1 cellular context compared by ENCODE assay signal in the genomic region with DNA sequence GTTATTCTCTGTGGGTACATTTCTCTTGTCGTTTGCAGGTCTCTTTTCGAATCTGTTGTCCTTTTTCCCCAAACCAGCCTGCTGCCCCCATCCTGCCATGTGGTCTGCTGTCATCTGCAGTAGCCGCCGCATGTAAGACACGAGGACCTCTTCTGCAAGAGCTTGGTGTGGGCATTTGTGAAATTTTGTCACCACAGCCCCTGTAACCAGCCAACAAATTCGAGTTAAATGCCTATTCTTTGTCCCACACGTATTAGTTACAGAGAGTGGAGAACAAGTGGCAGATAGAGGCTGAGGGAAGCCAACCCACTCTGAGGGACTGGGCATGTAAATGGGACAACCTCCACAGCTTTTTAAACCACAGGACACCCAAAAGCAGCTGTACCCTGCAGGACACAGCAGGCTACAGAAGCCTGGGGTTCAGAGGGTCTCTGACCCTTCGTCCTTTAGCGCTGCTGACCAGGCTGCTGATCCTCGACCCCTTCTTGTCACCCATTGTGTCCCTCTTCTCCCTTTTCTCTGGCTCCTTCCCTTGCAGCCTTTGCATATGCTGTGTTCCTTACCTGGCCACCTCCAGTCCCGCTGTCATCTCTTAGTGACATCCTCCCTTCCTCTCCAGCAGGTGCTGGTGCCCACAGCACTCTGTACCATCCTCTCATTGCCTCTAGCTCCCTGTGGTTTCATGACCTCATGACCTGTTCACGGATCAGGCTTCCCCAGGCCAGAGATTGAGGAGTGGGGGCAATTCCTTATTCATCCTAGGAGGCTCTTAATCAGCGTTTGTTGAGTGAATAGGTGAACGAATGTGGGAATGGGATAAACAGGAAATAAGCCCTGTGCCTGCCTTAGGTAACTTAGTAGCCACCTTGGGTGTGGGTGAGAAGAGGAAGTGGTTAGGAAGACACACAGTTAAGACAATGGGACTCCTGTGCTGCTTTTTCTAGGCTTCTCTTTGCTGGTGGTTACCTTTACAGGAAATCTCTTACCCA.
TF ChIP-seq lines count a peak whose summit lies in the region.

No MANE protein-coding gene starts in this region.

TF ChIP-seq in HepG2, 621 proteins besides CTCF, POLR2A, EP300 and RAD21 (continued from another document and continues in another):
- TF ChIP-seq, protein P1, sequence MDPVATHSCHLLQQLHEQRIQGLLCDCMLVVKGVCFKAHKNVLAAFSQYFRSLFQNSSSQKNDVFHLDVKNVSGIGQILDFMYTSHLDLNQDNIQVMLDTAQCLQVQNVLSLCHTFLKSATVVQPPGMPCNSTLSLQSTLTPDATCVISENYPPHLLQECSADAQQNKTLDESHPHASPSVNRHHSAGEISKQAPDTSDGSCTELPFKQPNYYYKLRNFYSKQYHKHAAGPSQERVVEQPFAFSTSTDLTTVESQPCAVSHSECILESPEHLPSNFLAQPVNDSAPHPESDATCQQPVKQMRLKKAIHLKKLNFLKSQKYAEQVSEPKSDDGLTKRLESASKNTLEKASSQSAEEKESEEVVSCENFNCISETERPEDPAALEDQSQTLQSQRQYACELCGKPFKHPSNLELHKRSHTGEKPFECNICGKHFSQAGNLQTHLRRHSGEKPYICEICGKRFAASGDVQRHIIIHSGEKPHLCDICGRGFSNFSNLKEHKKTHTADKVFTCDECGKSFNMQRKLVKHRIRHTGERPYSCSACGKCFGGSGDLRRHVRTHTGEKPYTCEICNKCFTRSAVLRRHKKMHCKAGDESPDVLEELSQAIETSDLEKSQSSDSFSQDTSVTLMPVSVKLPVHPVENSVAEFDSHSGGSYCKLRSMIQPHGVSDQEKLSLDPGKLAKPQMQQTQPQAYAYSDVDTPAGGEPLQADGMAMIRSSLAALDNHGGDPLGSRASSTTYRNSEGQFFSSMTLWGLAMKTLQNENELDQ (CRISPR knock-in tag; IDR thresholded peaks at IDR 0.05; ENCODE audit: borderline replicate concordance), result no peak
- TF ChIP-seq ADNP (CRISPR knock-in tag; IDR thresholded peaks at IDR 0.05) (no peak), SMAD3 (CRISPR knock-in tag; IDR thresholded peaks at IDR 0.05) (no peak), ZNF501 (CRISPR knock-in tag; IDR thresholded peaks at IDR 0.05) (no peak), NFIB (CRISPR knock-in tag; IDR thresholded peaks at IDR 0.05; ENCODE audit: borderline replicate concordance) (no peak), ZNF205 (CRISPR knock-in tag; IDR thresholded peaks at IDR 0.05) (0 out of 2 replicates have a peak, but pooled peaks have one; percentile 24), NRL (CRISPR knock-in tag; IDR thresholded peaks at IDR 0.05; ENCODE audit: borderline replicate concordance) (no peak), SOX6 (IDR thresholded peaks at IDR 0.05) (no peak), SOX6 (CRISPR knock-in tag; IDR thresholded peaks at IDR 0.05) (0 out of 2 replicates have a peak, but pooled peaks have one; percentile 6), NFE2 (CRISPR knock-in tag; IDR thresholded peaks at IDR 0.05) (no peak), REPIN1 (CRISPR knock-in tag; IDR thresholded peaks at IDR 0.05; ENCODE audit: borderline replicate concordance, low read depth) (0 out of 2 replicates have a peak, but pooled peaks have one; percentile 6), ZBTB42 (CRISPR knock-in tag; IDR thresholded peaks at IDR 0.05) (no peak), MED13 (CRISPR knock-in tag; IDR thresholded peaks at IDR 0.05) (no peak), ZNF441 (CRISPR knock-in tag; IDR thresholded peaks at IDR 0.05; ENCODE audit: borderline replicate concordance) (0 out of 2 replicates have a peak, but pooled peaks have one; percentile 10), ZBTB7B (CRISPR knock-in tag; IDR thresholded peaks at IDR 0.05) (0 out of 2 replicates have a peak, but pooled peaks have one; percentile 16), ZNF136 (CRISPR knock-in tag; IDR thresholded peaks at IDR 0.05; ENCODE audit: low read depth) (no peak), ZNF557 (CRISPR knock-in tag; IDR thresholded peaks at IDR 0.05) (no peak), SMYD3 (CRISPR knock-in tag; IDR thresholded peaks at IDR 0.05) (no peak), RELA (CRISPR knock-in tag; IDR thresholded peaks at IDR 0.05) (no peak), KLF16 (CRISPR knock-in tag; IDR thresholded peaks at IDR 0.05) (peak in 1 of 2 experiments; percentile 8; a peak in 1 of 4 replicates), HES4 (CRISPR knock-in tag; IDR thresholded peaks at IDR 0.05; ENCODE audit: borderline replicate concordance) (no peak), ISL2 (CRISPR knock-in tag; IDR thresholded peaks at IDR 0.05) (no peak), GATAD1 (CRISPR knock-in tag; IDR thresholded peaks at IDR 0.05) (peak; percentile 10), RBFOX2 (IDR thresholded peaks at IDR 0.05; ENCODE audit: low read depth, low read length) (no peak), SRSF4 (IDR thresholded peaks at IDR 0.05; ENCODE audit: low read depth, low read length, poor library complexity, severe bottlenecking) (no peak), ZNF44 (CRISPR knock-in tag; IDR thresholded peaks at IDR 0.05) (no peak)
- TF ChIP-seq, protein P2, sequence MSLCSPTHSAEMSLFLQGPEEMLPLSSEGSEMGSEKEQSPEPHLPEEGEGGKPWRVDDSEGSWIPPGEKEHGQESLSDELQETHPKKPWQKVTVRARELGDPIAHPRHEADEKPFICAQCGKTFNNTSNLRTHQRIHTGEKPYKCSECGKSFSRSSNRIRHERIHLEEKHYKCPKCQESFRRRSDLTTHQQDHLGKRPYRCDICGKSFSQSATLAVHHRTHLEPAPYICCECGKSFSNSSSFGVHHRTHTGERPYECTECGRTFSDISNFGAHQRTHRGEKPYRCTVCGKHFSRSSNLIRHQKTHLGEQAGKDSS (CRISPR knock-in tag; IDR thresholded peaks at IDR 0.05; ENCODE audit: borderline replicate concordance, low read depth), result no peak
- TF ChIP-seq, protein P3, sequence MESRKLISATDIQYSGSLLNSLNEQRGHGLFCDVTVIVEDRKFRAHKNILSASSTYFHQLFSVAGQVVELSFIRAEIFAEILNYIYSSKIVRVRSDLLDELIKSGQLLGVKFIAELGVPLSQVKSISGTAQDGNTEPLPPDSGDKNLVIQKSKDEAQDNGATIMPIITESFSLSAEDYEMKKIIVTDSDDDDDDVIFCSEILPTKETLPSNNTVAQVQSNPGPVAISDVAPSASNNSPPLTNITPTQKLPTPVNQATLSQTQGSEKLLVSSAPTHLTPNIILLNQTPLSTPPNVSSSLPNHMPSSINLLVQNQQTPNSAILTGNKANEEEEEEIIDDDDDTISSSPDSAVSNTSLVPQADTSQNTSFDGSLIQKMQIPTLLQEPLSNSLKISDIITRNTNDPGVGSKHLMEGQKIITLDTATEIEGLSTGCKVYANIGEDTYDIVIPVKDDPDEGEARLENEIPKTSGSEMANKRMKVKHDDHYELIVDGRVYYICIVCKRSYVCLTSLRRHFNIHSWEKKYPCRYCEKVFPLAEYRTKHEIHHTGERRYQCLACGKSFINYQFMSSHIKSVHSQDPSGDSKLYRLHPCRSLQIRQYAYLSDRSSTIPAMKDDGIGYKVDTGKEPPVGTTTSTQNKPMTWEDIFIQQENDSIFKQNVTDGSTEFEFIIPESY (CRISPR knock-in tag; IDR thresholded peaks at IDR 0.05), result no peak
- TF ChIP-seq, protein P4, sequence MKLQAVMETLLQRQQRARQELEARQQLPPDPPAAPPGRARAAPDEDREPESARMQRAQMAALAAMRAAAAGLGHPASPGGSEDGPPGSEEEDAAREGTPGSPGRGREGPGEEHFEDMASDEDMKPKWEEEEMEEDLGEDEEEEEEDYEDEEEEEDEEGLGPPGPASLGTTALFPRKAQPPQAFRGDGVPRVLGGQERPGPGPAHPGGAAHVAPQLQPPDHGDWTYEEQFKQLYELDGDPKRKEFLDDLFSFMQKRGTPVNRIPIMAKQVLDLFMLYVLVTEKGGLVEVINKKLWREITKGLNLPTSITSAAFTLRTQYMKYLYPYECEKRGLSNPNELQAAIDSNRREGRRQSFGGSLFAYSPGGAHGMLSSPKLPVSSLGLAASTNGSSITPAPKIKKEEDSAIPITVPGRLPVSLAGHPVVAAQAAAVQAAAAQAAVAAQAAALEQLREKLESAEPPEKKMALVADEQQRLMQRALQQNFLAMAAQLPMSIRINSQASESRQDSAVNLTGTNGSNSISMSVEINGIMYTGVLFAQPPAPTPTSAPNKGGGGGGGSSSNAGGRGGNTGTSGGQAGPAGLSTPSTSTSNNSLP (IDR thresholded peaks at IDR 0.05; ENCODE audit: low read depth, low read length), result no peak
- TF ChIP-seq, protein P5, sequence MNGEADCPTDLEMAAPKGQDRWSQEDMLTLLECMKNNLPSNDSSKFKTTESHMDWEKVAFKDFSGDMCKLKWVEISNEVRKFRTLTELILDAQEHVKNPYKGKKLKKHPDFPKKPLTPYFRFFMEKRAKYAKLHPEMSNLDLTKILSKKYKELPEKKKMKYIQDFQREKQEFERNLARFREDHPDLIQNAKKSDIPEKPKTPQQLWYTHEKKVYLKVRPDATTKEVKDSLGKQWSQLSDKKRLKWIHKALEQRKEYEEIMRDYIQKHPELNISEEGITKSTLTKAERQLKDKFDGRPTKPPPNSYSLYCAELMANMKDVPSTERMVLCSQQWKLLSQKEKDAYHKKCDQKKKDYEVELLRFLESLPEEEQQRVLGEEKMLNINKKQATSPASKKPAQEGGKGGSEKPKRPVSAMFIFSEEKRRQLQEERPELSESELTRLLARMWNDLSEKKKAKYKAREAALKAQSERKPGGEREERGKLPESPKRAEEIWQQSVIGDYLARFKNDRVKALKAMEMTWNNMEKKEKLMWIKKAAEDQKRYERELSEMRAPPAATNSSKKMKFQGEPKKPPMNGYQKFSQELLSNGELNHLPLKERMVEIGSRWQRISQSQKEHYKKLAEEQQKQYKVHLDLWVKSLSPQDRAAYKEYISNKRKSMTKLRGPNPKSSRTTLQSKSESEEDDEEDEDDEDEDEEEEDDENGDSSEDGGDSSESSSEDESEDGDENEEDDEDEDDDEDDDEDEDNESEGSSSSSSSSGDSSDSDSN (CRISPR knock-in tag; IDR thresholded peaks at IDR 0.05), result peak; percentile 7; the same call in 1 of the 2 replicates
- TF ChIP-seq, protein P6, sequence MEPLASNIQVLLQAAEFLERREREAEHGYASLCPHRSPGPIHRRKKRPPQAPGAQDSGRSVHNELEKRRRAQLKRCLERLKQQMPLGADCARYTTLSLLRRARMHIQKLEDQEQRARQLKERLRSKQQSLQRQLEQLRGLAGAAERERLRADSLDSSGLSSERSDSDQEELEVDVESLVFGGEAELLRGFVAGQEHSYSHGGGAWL (CRISPR knock-in tag; IDR thresholded peaks at IDR 0.05), result 0 out of 2 replicates have a peak, but pooled peaks have one; percentile 23
- TF ChIP-seq, protein P7, sequence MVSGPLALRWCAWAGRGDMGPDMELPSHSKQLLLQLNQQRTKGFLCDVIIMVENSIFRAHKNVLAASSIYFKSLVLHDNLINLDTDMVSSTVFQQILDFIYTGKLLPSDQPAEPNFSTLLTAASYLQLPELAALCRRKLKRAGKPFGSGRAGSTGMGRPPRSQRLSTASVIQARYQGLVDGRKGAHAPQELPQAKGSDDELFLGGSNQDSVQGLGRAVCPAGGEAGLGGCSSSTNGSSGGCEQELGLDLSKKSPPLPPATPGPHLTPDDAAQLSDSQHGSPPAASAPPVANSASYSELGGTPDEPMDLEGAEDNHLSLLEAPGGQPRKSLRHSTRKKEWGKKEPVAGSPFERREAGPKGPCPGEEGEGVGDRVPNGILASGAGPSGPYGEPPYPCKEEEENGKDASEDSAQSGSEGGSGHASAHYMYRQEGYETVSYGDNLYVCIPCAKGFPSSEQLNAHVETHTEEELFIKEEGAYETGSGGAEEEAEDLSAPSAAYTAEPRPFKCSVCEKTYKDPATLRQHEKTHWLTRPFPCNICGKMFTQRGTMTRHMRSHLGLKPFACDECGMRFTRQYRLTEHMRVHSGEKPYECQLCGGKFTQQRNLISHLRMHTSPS (CRISPR knock-in tag; IDR thresholded peaks at IDR 0.05; ENCODE audit: low read depth), result 0 out of 2 replicates have a peak, but pooled peaks have one; percentile 2
- TF ChIP-seq, protein P8, sequence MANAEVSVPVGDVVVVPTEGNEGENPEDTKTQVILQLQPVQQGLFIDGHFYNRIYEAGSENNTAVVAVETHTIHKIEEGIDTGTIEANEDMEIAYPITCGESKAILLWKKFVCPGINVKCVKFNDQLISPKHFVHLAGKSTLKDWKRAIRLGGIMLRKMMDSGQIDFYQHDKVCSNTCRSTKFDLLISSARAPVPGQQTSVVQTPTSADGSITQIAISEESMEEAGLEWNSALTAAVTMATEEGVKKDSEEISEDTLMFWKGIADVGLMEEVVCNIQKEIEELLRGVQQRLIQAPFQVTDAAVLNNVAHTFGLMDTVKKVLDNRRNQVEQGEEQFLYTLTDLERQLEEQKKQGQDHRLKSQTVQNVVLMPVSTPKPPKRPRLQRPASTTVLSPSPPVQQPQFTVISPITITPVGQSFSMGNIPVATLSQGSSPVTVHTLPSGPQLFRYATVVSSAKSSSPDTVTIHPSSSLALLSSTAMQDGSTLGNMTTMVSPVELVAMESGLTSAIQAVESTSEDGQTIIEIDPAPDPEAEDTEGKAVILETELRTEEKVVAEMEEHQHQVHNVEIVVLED (CRISPR knock-in tag; IDR thresholded peaks at IDR 0.05; ENCODE audit: borderline replicate concordance), result no peak
- TF ChIP-seq, protein P9, sequence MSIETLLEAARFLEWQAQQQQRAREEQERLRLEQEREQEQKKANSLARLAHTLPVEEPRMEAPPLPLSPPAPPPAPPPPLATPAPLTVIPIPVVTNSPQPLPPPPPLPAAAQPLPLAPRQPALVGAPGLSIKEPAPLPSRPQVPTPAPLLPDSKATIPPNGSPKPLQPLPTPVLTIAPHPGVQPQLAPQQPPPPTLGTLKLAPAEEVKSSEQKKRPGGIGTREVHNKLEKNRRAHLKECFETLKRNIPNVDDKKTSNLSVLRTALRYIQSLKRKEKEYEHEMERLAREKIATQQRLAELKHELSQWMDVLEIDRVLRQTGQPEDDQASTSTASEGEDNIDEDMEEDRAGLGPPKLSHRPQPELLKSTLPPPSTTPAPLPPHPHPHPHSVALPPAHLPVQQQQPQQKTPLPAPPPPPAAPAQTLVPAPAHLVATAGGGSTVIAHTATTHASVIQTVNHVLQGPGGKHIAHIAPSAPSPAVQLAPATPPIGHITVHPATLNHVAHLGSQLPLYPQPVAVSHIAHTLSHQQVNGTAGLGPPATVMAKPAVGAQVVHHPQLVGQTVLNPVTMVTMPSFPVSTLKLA (IDR thresholded peaks at IDR 0.05), result peak; percentile 83
- TF ChIP-seq, protein P10, sequence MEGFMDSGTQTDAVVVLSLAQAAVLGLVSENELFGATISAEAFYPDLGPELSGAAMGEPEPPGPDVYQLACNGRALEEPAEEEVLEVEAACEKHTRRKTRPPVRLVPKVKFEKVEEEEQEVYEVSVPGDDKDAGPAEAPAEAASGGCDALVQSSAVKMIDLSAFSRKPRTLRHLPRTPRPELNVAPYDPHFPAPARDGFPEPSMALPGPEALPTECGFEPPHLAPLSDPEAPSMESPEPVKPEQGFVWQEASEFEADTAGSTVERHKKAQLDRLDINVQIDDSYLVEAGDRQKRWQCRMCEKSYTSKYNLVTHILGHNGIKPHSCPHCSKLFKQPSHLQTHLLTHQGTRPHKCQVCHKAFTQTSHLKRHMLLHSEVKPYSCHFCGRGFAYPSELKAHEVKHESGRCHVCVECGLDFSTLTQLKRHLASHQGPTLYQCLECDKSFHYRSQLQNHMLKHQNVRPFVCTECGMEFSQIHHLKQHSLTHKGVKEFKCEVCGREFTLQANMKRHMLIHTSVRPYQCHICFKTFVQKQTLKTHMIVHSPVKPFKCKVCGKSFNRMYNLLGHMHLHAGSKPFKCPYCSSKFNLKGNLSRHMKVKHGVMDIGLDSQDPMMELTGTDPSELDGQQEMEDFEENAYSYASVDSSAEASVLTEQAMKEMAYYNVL (CRISPR knock-in tag; IDR thresholded peaks at IDR 0.05; ENCODE audit: borderline replicate concordance), result 0 out of 2 replicates have a peak, but pooled peaks have one; percentile 24
